18 cellular contexts compared by ENCODE assay signal in genomic region chr16:16009396-16009795, GRCh38. TPM values are rescaled to one million over a fixed set of nuclear protein-coding genes. Genes with fewer than 3 reads are reported as not detected.
A peak's percentile ranks its signal among the peaks of the same experiment; 100 is the strongest.
DNase-seq lines count a peak whose midpoint lies in the region; ATAC-seq and TF ChIP-seq lines count a peak whose summit lies in the region.
"Had no signal": no experiment of that assay in that cellular context is flagged by ENCODE, and none has a peak within 500 bp of the region (broad histone marks: within the 10 kb centered on the region; RNA-seq: fewer than 3 reads in every experiment).

No MANE protein-coding gene starts in this region.

- H3K9ac ChIP-seq in SU-DHL-6 (ENCODE audit: low read length) (no peak overlapping the region), smooth muscle cell (ENCODE audit: low read depth) (no peak overlapping the region)

- H3K27me3 Mint-ChIP-seq in activated naive CD4-positive, alpha-beta T cell treated with anti-CD3 and anti-CD28 coated beads, Interleukin-2, amount 10 ng/mL, durations not matched to agents 7 days and 5 days = no peaks in the 10 kb centered on the region
- no peaks in the 10 kb centered on the region for H3K27me3 Mint-ChIP-seq in stimulated activated memory B cell treated with anti-CD40 and anti-IgM and Interleukin-4, amounts not matched to agents 10 μg/mL and 1 μg/mL and 100 μg/mL, for 72 hours

- TF ChIP-seq CTCF in SU-DHL-6 (IDR thresholded peaks at IDR 0.05; ENCODE audit: insufficient read depth, low read length, poor library complexity, severe bottlenecking) (no peak), smooth muscle cell (IDR thresholded peaks at IDR 0.05; ENCODE audit: borderline replicate concordance, insufficient read depth, poor library complexity, severe bottlenecking) (no peak)

- WGBS in smooth muscle cell (ENCODE audit: low lambda C conversion rate) = 98% methylated on average over 10 of the region's 10 CpGs

- H3K9me3 Mint-ChIP-seq in activated naive CD4-positive, alpha-beta T cell treated with anti-CD3 and anti-CD28 coated beads, Interleukin-2, amount 10 ng/mL, durations not matched to agents 7 days and 5 days = peaks cover 2% of the 10 kb centered on the region
- peaks cover 4% of the 10 kb centered on the region for H3K9me3 Mint-ChIP-seq in stimulated activated memory B cell treated with anti-CD40 and anti-IgM and Interleukin-4, amounts not matched to agents 10 μg/mL and 1 μg/mL and 100 μg/mL, for 72 hours

- H3K4me1 Mint-ChIP-seq in activated naive CD4-positive, alpha-beta T cell treated with anti-CD3 and anti-CD28 coated beads, Interleukin-2, amount 10 ng/mL, durations not matched to agents 7 days and 5 days = peaks cover 19% of the 10 kb centered on the region
- H3K4me1 Mint-ChIP-seq in stimulated activated memory B cell treated with anti-CD40 and anti-IgM and Interleukin-4, amounts not matched to agents 10 μg/mL and 1 μg/mL and 100 μg/mL, for 72 hours = peaks cover 45% of the 10 kb centered on the region

- no peaks in the 10 kb centered on the region for H4K20me1 ChIP-seq in SU-DHL-6 (ENCODE audit: low read depth, low read length)
- peaks cover 10% of the 10 kb centered on the region for H4K20me1 ChIP-seq in smooth muscle cell (ENCODE audit: low read depth)

- H2AFZ ChIP-seq in SU-DHL-6 (ENCODE audit: low read depth, low read length, severe bottlenecking) (no peak overlapping the region), smooth muscle cell (ENCODE audit: low read depth) (no peak overlapping the region)
- H2AFZ ChIP-seq: hepatocyte had no signal

- H3K4me1 ChIP-seq in effector memory CD4-positive, alpha-beta T cell (ENCODE audit: control insufficient read depth, insufficient read depth, low read length, poor library complexity, severe bottlenecking) = no peaks in the 10 kb centered on the region
- H3K4me1 ChIP-seq in smooth muscle cell (ENCODE audit: low read depth) = no peaks in the 10 kb centered on the region

- DNase-seq in activated naive CD4-positive, alpha-beta T cell treated with anti-CD3 and anti-CD28 coated beads, Interleukin-2, amount 10 ng/mL, durations not matched to agents 7 days and 5 days = no peak
- DNase-seq in activated naive CD4-positive, alpha-beta T cell treated with Interleukin-2 at 50 U/mL for 16 hours = no peak
- DNase-seq in kidney tubule cell (ENCODE audit: low spot score) (peak; percentile 82), smooth muscle cell (lab: John Stamatoyannopoulos, UW; ENCODE audit: unreplicated experiment) (no peak)
- no peak for DNase-seq in effector memory CD4-positive, alpha-beta T cell
- DNase-seq: activated CD4-positive, CD25-positive, alpha-beta regulatory T cell; DMS153; left lung; NCI-H1092; NCI-H2171 treated with DMSO at 0.1 percent for 48 hours; stimulated activated naive CD4-positive, alpha-beta T cell had no signal

- peaks cover 45% of the 10 kb centered on the region for H3K36me3 Mint-ChIP-seq in activated naive CD4-positive, alpha-beta T cell treated with anti-CD3 and anti-CD28 coated beads, Interleukin-2, amount 10 ng/mL, durations not matched to agents 7 days and 5 days
- H3K36me3 Mint-ChIP-seq in stimulated activated memory B cell treated with anti-CD40 and anti-IgM and Interleukin-4, amounts not matched to agents 10 μg/mL and 1 μg/mL and 100 μg/mL, for 72 hours = peaks cover 62% of the 10 kb centered on the region

- H3K27ac Mint-ChIP-seq in activated naive CD4-positive, alpha-beta T cell treated with anti-CD3 and anti-CD28 coated beads, Interleukin-2, amount 10 ng/mL, durations not matched to agents 7 days and 5 days = peak overlapping the region; percentile 76
- H3K27ac Mint-ChIP-seq in stimulated activated memory B cell treated with anti-CD40 and anti-IgM and Interleukin-4, amounts not matched to agents 10 μg/mL and 1 μg/mL and 100 μg/mL, for 72 hours = peak overlapping the region; percentile 99

- H3K79me2 ChIP-seq in SU-DHL-6 (ENCODE audit: insufficient read depth, low read length) = peaks cover 11% of the 10 kb centered on the region; the same call in 1 of the 2 replicates
- H3K79me2 ChIP-seq in smooth muscle cell (ENCODE audit: low read depth) = peaks cover 4% of the 10 kb centered on the region

- H3K27ac ChIP-seq in SU-DHL-6 (ENCODE audit: low read depth, low read length) (peak overlapping the region; percentile 99), smooth muscle cell (ENCODE audit: low read depth) (no peak overlapping the region)
- H3K27ac ChIP-seq in effector memory CD4-positive, alpha-beta T cell (ENCODE audit: insufficient read depth, low read length, poor library complexity, severe bottlenecking) = no peak overlapping the region
- H3K27ac ChIP-seq: epithelial cell of prostate, hepatocyte, left lung had no signal

- H3K4me3 Mint-ChIP-seq in activated naive CD4-positive, alpha-beta T cell treated with anti-CD3 and anti-CD28 coated beads, Interleukin-2, amount 10 ng/mL, durations not matched to agents 7 days and 5 days = no peak overlapping the region
- no peak overlapping the region for H3K4me3 Mint-ChIP-seq in stimulated activated memory B cell treated with anti-CD40 and anti-IgM and Interleukin-4, amounts not matched to agents 10 μg/mL and 1 μg/mL and 100 μg/mL, for 72 hours

- no peak for ATAC-seq in stimulated activated memory B cell treated with anti-CD40 and anti-IgM and Interleukin-4, amounts not matched to agents 10 μg/mL and 1 μg/mL and 100 μg/mL, for 72 hours
- no peak for ATAC-seq in esophagus mucosa
- ATAC-seq: left lung, sciatic nerve, SK-N-SH treated with all-trans-retinoic acid at 6 μM for 48 hours had no signal

- H3K36me3 ChIP-seq in SU-DHL-6 (ENCODE audit: low read length) = no peaks in the 10 kb centered on the region
- peaks cover 29% of the 10 kb centered on the region for H3K36me3 ChIP-seq in effector memory CD4-positive, alpha-beta T cell (ENCODE audit: control insufficient read depth, insufficient read depth, low read length)
- no peaks in the 10 kb centered on the region for H3K36me3 ChIP-seq in smooth muscle cell (ENCODE audit: low read depth)

- CTCF ChIA-PET in activated naive CD4-positive, alpha-beta T cell treated with anti-CD3 and anti-CD28 coated beads, Interleukin-2, amount 10 ng/mL, durations not matched to agents 7 days and 5 days (lab: Charles Lee) = interaction anchor here (0.9 kb wide), 2 partner anchors 15 to 36 kb away, joined by 3 read pairs; no protein-coding TSS in a partner anchor

- H3K9me2 ChIP-seq in SU-DHL-6 (replicated peaks; ENCODE audit: insufficient read depth, low read length) = no peaks in the 10 kb centered on the region

- H3K4me2 ChIP-seq in SU-DHL-6 (ENCODE audit: low read depth, low read length, poor library complexity, severe bottlenecking) (no peak overlapping the region), smooth muscle cell (no peak overlapping the region)
- H3K4me2 ChIP-seq: hepatocyte had no signal

- H3K9me3 ChIP-seq in SU-DHL-6 (ENCODE audit: insufficient read depth, low read length) (peaks cover 3% of the 10 kb centered on the region; the same call in 1 of the 2 replicates), smooth muscle cell (replicated peaks; ENCODE audit: low read depth) (no peaks in the 10 kb centered on the region)
- no peaks in the 10 kb centered on the region for H3K9me3 ChIP-seq in effector memory CD4-positive, alpha-beta T cell (ENCODE audit: control insufficient read depth, low read length)
- H3K9me3 ChIP-seq: left lung had no signal

- no peaks in the 10 kb centered on the region for H3K27me3 ChIP-seq in SU-DHL-6 (ENCODE audit: low read length)
- no peaks in the 10 kb centered on the region for H3K27me3 ChIP-seq in effector memory CD4-positive, alpha-beta T cell (replicated peaks; ENCODE audit: control insufficient read depth, insufficient read depth, low read length, poor library complexity, severe bottlenecking)
- no peaks in the 10 kb centered on the region for H3K27me3 ChIP-seq in smooth muscle cell (ENCODE audit: low read depth)
- H3K27me3 ChIP-seq: hepatocyte, left lung had no signal

- H3K4me3 ChIP-seq in SU-DHL-6 (ENCODE audit: insufficient read depth, low read length, poor library complexity, severe bottlenecking) (no peak overlapping the region), smooth muscle cell (no peak overlapping the region)
- H3K4me3 ChIP-seq in effector memory CD4-positive, alpha-beta T cell (ENCODE audit: insufficient read depth, low read depth, low read length, poor library complexity, severe bottlenecking) = no peak overlapping the region
- H3K4me3 ChIP-seq: hepatocyte, left lung had no signal

- H3F3A ChIP-seq in SU-DHL-6 (ENCODE audit: insufficient read depth) (peaks cover 34% of the 10 kb centered on the region), smooth muscle cell (ENCODE audit: low read depth) (no peaks in the 10 kb centered on the region)

RNA-seq across cellular contexts. Expression of gene ABCC1, which starts 60.0 kb away (rescaled TPM):
- total RNA-seq in esophagus mucosa (33.9 TPM), smooth muscle cell (9.9 and 22.7 TPM in 2 replicates)
- 8.8 and 10.2 TPM in 2 replicates for polyA plus RNA-seq in smooth muscle cell
